Comparison of ENCODE assay signal across 20 cellular contexts in the genomic region with DNA sequence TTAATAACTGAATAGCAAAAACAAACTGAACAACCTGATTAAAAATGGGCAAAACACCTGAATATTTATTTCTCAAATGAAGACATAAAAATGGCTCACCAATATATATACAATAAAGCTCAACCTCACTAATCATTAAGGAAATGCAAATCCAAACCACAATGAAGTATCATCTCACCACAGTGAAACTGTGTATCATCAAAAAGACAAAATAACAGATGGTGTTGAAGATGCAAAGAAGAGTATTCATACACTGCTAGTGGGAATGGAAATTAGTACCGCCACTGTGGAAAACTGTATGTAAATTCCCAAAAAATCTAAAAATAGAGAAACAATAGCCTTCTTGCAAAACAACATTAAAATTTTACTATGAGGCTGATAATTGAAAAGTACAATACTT.
DNase-seq lines count a peak whose midpoint lies in the region; ATAC-seq and TF ChIP-seq lines count a peak whose summit lies in the region.
"Had no signal": no experiment of that assay in that cellular context is flagged by ENCODE, and none has a peak within 500 bp of the region (broad histone marks: within the 10 kb centered on the region; RNA-seq: fewer than 3 reads in every experiment).

No MANE protein-coding gene starts in this region.

- no peak for TF ChIP-seq POLR2A in sigmoid colon (IDR thresholded peaks at IDR 0.05)

- no peak overlapping the region for H3K4me3 ChIP-seq in sigmoid colon
- H3K4me3 ChIP-seq: A549, ascending aorta, coronary artery, esophagus squamous epithelium had no signal

- 92 to 93% methylated on average over 1 of the region's 1 CpG for WGBS in sigmoid colon, 2 donors

- peak; percentile 65 for ATAC-seq in GM18499 (IDR thresholded peaks at IDR 0.05; ENCODE audit: insufficient read depth, unreplicated experiment)
- peak; percentile 60 for ATAC-seq in GM19463 (IDR thresholded peaks at IDR 0.05; ENCODE audit: unreplicated experiment)
- ATAC-seq in HG02852 (IDR thresholded peaks at IDR 0.05; ENCODE audit: unreplicated experiment) = peak; percentile 70
- ATAC-seq in HG03439 (IDR thresholded peaks at IDR 0.05; ENCODE audit: unreplicated experiment) = peak; percentile 77
- ATAC-seq: A549; activated CD8-positive, alpha-beta T cell treated with anti-CD3 and anti-CD28 coated beads for 36 hours had no signal

- TF ChIP-seq CTCF in sigmoid colon (IDR thresholded peaks at IDR 0.05) = no peak

- no peaks in the 10 kb centered on the region for H3K36me3 ChIP-seq in sigmoid colon
- H3K36me3 ChIP-seq: ascending aorta, esophagus squamous epithelium had no signal

- no peaks in the 10 kb centered on the region for H3K9me3 ChIP-seq in sigmoid colon
- H3K9me3 ChIP-seq: A549, ascending aorta, esophagus squamous epithelium had no signal

- intact Hi-C loops in sigmoid colon (cut with DNase I) = no loop called here

- H3K27me3 ChIP-seq in sigmoid colon = no peaks in the 10 kb centered on the region
- H3K27me3 ChIP-seq: ascending aorta, esophagus squamous epithelium had no signal

- H3K27ac ChIP-seq in sigmoid colon = no peak overlapping the region
- H3K27ac ChIP-seq: A549, ascending aorta, coronary artery, esophagus squamous epithelium, parathyroid adenoma had no signal

- H3K4me1 ChIP-seq in sigmoid colon = no peaks in the 10 kb centered on the region
- H3K4me1 ChIP-seq: A549, ascending aorta, esophagus squamous epithelium, parathyroid adenoma had no signal

- DNase-seq in sigmoid colon (no peak), EL (no peak), germinal center (ENCODE audit: low spot score) (no peak), NCI-H1417 treated with DMSO at 0.1 percent for 48 hours (lab: John Stamatoyannopoulos, UW) (no peak)
- DNase-seq: activated CD8-positive, alpha-beta T cell treated with anti-CD3 and anti-CD28 coated beads for 36 hours; CD4-positive, CD25-positive, alpha-beta regulatory T cell; esophagus squamous epithelium; hippocampal formation; Karpas-422; NCI-H2029; SHP77 treated with DMSO at 0.1 percent for 48 hours; stimulated activated CD4-positive, alpha-beta T cell treated with anti-CD3 and anti-CD28 coated beads, Interleukin-12 subunit alpha, Interleukin-12 subunit beta, amount 100 ng/mL, for 4 hours had no signal

- TF ChIP-seq EP300 in sigmoid colon (IDR thresholded peaks at IDR 0.05) = no peak
